ENCODE assay signal across 30 cellular contexts in the genomic region with DNA sequence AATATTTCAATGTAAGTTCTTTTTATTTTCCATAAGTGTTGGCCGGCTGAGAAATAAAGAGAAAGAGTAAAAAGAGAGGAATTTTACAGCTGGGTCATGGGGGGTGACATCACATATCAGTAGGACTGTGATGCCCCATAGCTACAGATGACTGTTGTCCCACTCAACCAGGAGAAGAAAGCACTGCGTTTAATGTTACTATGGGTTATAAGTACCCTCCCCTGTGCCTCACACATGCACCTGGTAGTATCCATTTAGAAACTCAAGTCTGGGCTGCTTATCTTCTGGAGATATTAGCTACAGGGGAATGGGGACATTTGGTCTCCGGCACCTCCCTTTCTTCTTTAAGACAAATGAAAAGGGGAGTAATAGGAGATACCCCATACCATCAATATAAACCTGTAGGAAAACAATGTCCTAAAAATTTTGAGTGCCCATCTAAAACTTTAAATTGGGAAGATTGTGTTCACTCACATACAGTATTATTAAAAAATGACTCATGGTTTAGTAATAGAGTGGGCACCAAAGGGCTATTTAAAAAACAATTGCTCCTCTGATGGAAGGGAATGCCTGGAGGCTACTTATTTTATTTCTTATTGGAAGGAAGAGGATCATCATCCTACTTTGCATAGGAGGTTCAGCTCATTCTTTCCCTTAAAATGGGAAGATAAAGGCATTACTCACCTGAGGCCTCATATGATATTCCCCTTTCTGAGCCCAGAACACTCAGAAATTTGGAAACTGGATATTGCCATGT. TPM values are rescaled to one million over a fixed set of nuclear protein-coding genes. Genes with fewer than 3 reads are reported as not detected.
"Had no signal": no experiment of that assay in that cellular context is flagged by ENCODE, and none has a peak within 500 bp of the region (broad histone marks: within the 10 kb centered on the region; RNA-seq: fewer than 3 reads in every experiment).

No MANE protein-coding gene starts in this region.

- ATAC-seq: effector memory CD8-positive, alpha-beta T cell; gastrocnemius medialis; mucosa of descending colon; naive thymus-derived CD4-positive, alpha-beta T cell; right lobe of liver; stimulated activated naive CD8-positive, alpha-beta T cell treated with anti-CD3 and anti-CD28 coated beads, Interleukin-15, amount 100 ng/mL, for 72 hours; upper lobe of right lung had no signal

- H3K36me3 ChIP-seq: esophagus squamous epithelium, gastrocnemius medialis, suprapubic skin, transverse colon, upper lobe of right lung, uterus had no signal

- H3K4me2 ChIP-seq: smooth muscle cell had no signal

- H3K9me3 ChIP-seq: esophagus squamous epithelium, gastrocnemius medialis, mucosa of descending colon, right lobe of liver, suprapubic skin, transverse colon, upper lobe of right lung, uterus had no signal

- H3K4me1 ChIP-seq: esophagus squamous epithelium, gastrocnemius medialis, suprapubic skin, transverse colon, upper lobe of right lung, uterus had no signal

- DNase-seq: cortex of kidney; effector memory CD8-positive, alpha-beta T cell; erythroblast; esophagus squamous epithelium; gastrocnemius medialis; head of caudate nucleus; mesenchymal stem cell; mucosa of descending colon; naive thymus-derived CD4-positive, alpha-beta T cell; nucleus accumbens; posterior cingulate gyrus; right lobe of liver; stimulated activated CD4-positive, alpha-beta T cell treated with anti-CD3 and anti-CD28 coated beads, Interleukin-12 subunit alpha, Interleukin-12 subunit beta, amount 100 ng/mL, for 4 hours; stimulated activated CD4-positive, alpha-beta T cell treated with anti-CD3 and anti-CD28 coated beads, Interleukin-1b, Interleukin-23, amount 100 ng/mL, for 48 hours; stimulated activated CD4-positive, alpha-beta T cell treated with anti-CD3 and anti-CD28 coated beads, Interleukin-4, amount 100 ng/mL, for 1 hour; stimulated activated CD8-positive, alpha-beta memory T cell treated with anti-CD3 and anti-CD28 coated beads, Interleukin-4, amount 100 ng/mL, for 48 hours; stimulated activated naive CD4-positive, alpha-beta T cell; stimulated activated naive CD8-positive, alpha-beta T cell treated with anti-CD3 and anti-CD28 coated beads, Interleukin-15, amount 100 ng/mL, for 72 hours; transverse colon; upper lobe of right lung; uterus had no signal

- H3K27me3 ChIP-seq: esophagus squamous epithelium, gastrocnemius medialis, right lobe of liver, suprapubic skin, transverse colon, upper lobe of right lung, uterus had no signal

- H3K27ac ChIP-seq: esophagus squamous epithelium, gastrocnemius medialis, right lobe of liver, suprapubic skin, transverse colon, upper lobe of right lung, uterus had no signal

- H3K4me3 ChIP-seq: esophagus squamous epithelium, gastrocnemius medialis, lung, mucosa of descending colon, right lobe of liver, smooth muscle cell, suprapubic skin, transverse colon, upper lobe of right lung, uterus had no signal

RNA-seq across cellular contexts. Expression of gene UGT2B11, which starts 18.2 kb away (rescaled TPM):
- total RNA-seq: dermis microvascular lymphatic vessel endothelial cell; esophagus squamous epithelium; gastrocnemius medialis; glomerular endothelial cell; lung; mesothelial cell of epicardium; naive thymus-derived CD4-positive, alpha-beta T cell; osteocyte; pulmonary artery endothelial cell; smooth muscle cell; upper lobe of right lung had no signal
- polyA plus RNA-seq: keratinocyte; lung; naive thymus-derived CD4-positive, alpha-beta T cell; smooth muscle cell had no signal
